In genomic region chr1:166089804-166090203, GRCh38 we compare ENCODE assay signal across 15 cellular contexts.
DNase-seq lines count a peak whose midpoint lies in the region; ATAC-seq and TF ChIP-seq lines count a peak whose summit lies in the region.
"Had no signal": no experiment of that assay in that cellular context is flagged by ENCODE, and none has a peak within 500 bp of the region (broad histone marks: within the 10 kb centered on the region; RNA-seq: fewer than 3 reads in every experiment).

No MANE protein-coding gene starts in this region.

- H3K27me3 ChIP-seq in H9 (ENCODE audit: insufficient read depth, low read length) = no peaks in the 10 kb centered on the region
- H3K27me3 ChIP-seq: right lobe of liver had no signal

- H3K4me1 Mint-ChIP-seq in H9 = peaks cover 7 to 11% of the 10 kb centered on the region in 2 experiments

- H3K23me2 ChIP-seq in H9 (ENCODE audit: insufficient read length, low read depth, low read length, poor library complexity, severe bottlenecking) = no peaks in the 10 kb centered on the region

- H3K79me2 ChIP-seq in H9 (ENCODE audit: insufficient read depth, low read length) = no peaks in the 10 kb centered on the region

- H3K27me3 Mint-ChIP-seq in H9 (ENCODE audit: low read depth) = no peaks in the 10 kb centered on the region

- no peak overlapping the region for H3K9ac ChIP-seq in H9 (ENCODE audit: extremely low read depth, insufficient read length, low read length)

- H3T11ph ChIP-seq in H9 (ENCODE audit: low read length) = no peak overlapping the region

- no peak overlapping the region for H3K27ac ChIP-seq in H9 (ENCODE audit: insufficient read length, low read depth, low read length)
- H3K27ac ChIP-seq: right lobe of liver had no signal

- no peak overlapping the region for H2BK5ac ChIP-seq in H9 (ENCODE audit: insufficient read length, low read length)

- no peak overlapping the region for H3K4me3 Mint-ChIP-seq in H9
- H3K4me3 Mint-ChIP-seq: T-helper 1 cell treated with Interleukin-12 subunit alpha and Interleukin-12 subunit beta and Interleukin-4 antibody, amounts not matched to agents 30 μg/mL and 1 μg/mL, for 36 hours had no signal

- no peak overlapping the region for H4K91ac ChIP-seq in H9 (ENCODE audit: insufficient read length, low read depth, low read length)

- no peak overlapping the region for H3K14ac ChIP-seq in H9 (ENCODE audit: insufficient read depth, low read length)

- no peak overlapping the region for H2BK12ac ChIP-seq in H9 (ENCODE audit: insufficient read length, low read depth, low read length)

- H4K8ac ChIP-seq in H9 (replicated peaks; ENCODE audit: insufficient read length, low read depth, low read length) = no peak overlapping the region

- H3K4me2 ChIP-seq in H9 (ENCODE audit: insufficient read depth, insufficient read length, low read length) = no peak overlapping the region

- peaks cover 3% of the 10 kb centered on the region; the same call in 1 of the 2 replicates for H3K4me1 ChIP-seq in H9 (ENCODE audit: insufficient read depth, low read length)

- ATAC-seq in GM18861 (IDR thresholded peaks at IDR 0.05; ENCODE audit: unreplicated experiment) (peak; percentile 64), HG02798 (IDR thresholded peaks at IDR 0.05; ENCODE audit: poor library complexity, unreplicated experiment) (peak; percentile 70), HG02610 (IDR thresholded peaks at IDR 0.05; ENCODE audit: unreplicated experiment) (no peak)

- no peaks in the 10 kb centered on the region for H3K36me3 Mint-ChIP-seq in H9 (ENCODE audit: insufficient read depth in 1 of 3, low read depth in 3 of 3)
- H3K36me3 Mint-ChIP-seq: CD4-positive, alpha-beta memory T cell had no signal

- no peak overlapping the region for H2BK20ac ChIP-seq in H9 (ENCODE audit: low read depth, low read length, poor library complexity, severe bottlenecking)

- H3K79me1 ChIP-seq in H9 (ENCODE audit: insufficient read depth, low read depth, low read length, poor library complexity, severe bottlenecking) = no peaks in the 10 kb centered on the region

- no peak overlapping the region for H3K56ac ChIP-seq in H9 (ENCODE audit: insufficient read length, low read depth, low read length)

- no peak overlapping the region for H2BK15ac ChIP-seq in H9 (ENCODE audit: low read depth, low read length)

- no peak for TF ChIP-seq CTCF in H9 (conservative IDR thresholded peaks at IDR 0.05)

- no peak overlapping the region for H3K18ac ChIP-seq in H9 (ENCODE audit: insufficient read length, low read depth, low read length)

- DNase-seq in COLO829 (ENCODE audit: low spot score) = peak; percentile 59
- peak; percentile 43 for DNase-seq in NCI-H1105 treated with DMSO at 0.1 percent for 48 hours (lab: John Stamatoyannopoulos, UW)
- DNase-seq in D341Med (ENCODE audit: low spot score) = no peak
- no peak for DNase-seq in H9
- no peak for DNase-seq in OCI-M1 (lab: John Stamatoyannopoulos, UW)
- DNase-seq: activated gamma-delta T cell treated with Interleukin-2 at 50 U/mL for 16 hours; H7; NCI-H1436 treated with DMSO at 0.1 percent for 48 hours; right lobe of liver; stimulated activated naive CD4-positive, alpha-beta T cell treated with Interleukin-2 at 50 U/mL for 16 hours had no signal

- H2AK5ac ChIP-seq in H9 (ENCODE audit: insufficient read length, low read length) = no peak overlapping the region

- no peak overlapping the region for H3K23ac ChIP-seq in H9 (ENCODE audit: insufficient read length, low read depth, low read length)

- H2AFZ ChIP-seq in H9 (ENCODE audit: low read length) = no peak overlapping the region

- H3K9me3 ChIP-seq in H9 (ENCODE audit: control insufficient read depth, low read depth, low read length) = no peaks in the 10 kb centered on the region
- H3K9me3 ChIP-seq: right lobe of liver had no signal

- no peak overlapping the region for H3K27ac Mint-ChIP-seq in H9
- H3K27ac Mint-ChIP-seq: T-helper 1 cell treated with Interleukin-12 subunit alpha and Interleukin-12 subunit beta and Interleukin-4 antibody, amounts not matched to agents 30 μg/mL and 1 μg/mL, for 36 hours had no signal

- no peak overlapping the region for H4K5ac ChIP-seq in H9 (ENCODE audit: insufficient read length, low read depth, low read length)

- H3K4ac ChIP-seq in H9 (ENCODE audit: low read depth, low read length) = no peak overlapping the region

- H4K20me1 ChIP-seq in H9 (ENCODE audit: control insufficient read depth, insufficient read depth, insufficient read length) = no peaks in the 10 kb centered on the region

- no peak overlapping the region for H2BK120ac ChIP-seq in H9 (ENCODE audit: low read depth, low read length, poor library complexity, severe bottlenecking)

- no peaks in the 10 kb centered on the region; a peak in 2 of 5 replicates for H3K9me3 Mint-ChIP-seq in H9
- H3K9me3 Mint-ChIP-seq: T-helper 1 cell treated with Interleukin-12 subunit alpha and Interleukin-12 subunit beta and Interleukin-4 antibody, amounts not matched to agents 30 μg/mL and 1 μg/mL, for 36 hours had no signal

- WGBS in H9 (ENCODE audit: extremely low coverage, insufficient read length, low lambda C conversion rate) = no CpG with 5 or more reads among the region's 6 CpGs

Comparison
In these comparisons a context has a peak if more than half of its experiments do, and no peak if none do; other contexts are left out.
1. DNase-seq: peak in COLO829 (single experiment) and NCI-H1105 treated with DMSO at 0.1 percent for 48 hours (single experiment); none in D341Med (single experiment), H9 (single experiment) and OCI-M1 (single experiment).